Comparison of ENCODE assay signal across 17 cellular contexts in the genomic region with DNA sequence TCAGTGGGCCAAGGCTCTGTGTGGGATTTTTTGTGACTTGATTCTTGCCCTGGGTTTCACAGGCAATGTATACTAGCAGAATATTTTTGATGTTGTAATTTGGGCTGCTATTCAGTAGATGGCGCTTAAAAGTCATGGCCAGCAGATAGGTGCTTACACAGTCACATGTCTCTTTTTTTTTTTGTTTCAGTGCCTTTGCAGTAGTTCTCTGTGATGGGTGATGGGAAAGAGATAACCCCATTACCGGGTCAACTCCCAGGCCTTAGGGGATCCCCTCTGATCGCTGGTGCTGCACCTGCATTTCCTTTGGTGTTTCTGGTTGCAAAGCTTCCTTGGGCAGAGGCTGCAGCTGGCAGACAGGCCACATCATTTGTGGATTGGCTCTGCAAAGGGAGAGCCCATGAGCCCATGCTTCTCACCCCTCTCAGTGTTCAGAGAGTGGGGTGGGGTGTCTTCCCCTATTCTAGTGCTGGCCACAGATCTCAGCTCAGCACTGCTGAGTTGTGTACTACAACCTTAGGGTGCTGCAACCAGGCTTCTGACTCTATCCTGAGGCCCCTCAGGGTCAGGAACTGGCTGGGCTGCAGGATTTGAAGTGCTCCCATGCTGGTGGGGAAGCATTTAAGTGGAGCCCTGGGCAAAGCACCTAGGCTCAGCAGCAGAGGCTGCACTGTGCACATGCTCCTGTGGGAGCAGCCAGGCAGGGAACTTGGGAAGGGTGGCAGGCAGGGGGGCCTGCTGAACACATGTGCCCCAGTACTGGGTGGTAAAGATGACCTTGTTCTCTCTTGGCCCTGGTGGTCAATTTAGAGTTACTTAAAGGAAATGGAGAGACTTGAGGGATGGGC.
A peak's percentile ranks its signal among the peaks of the same experiment; 100 is the strongest.
DNase-seq lines count a peak whose midpoint lies in the region; ATAC-seq and TF ChIP-seq lines count a peak whose summit lies in the region.
"Had no signal": no experiment of that assay in that cellular context is flagged by ENCODE, and none has a peak within 500 bp of the region (broad histone marks: within the 10 kb centered on the region; RNA-seq: fewer than 3 reads in every experiment).

No MANE protein-coding gene starts in this region.

- H3K27me3 Mint-ChIP-seq in naive thymus-derived CD4-positive, alpha-beta T cell = no peaks in the 10 kb centered on the region
- H3K27me3 Mint-ChIP-seq: naive B cell had no signal

- CTCF ChIA-PET in Panc1 (lab: Charles Lee) = no interaction called here
- CTCF ChIA-PET in naive thymus-derived CD4-positive, alpha-beta T cell (lab: Charles Lee) = no interaction called here

- intact Hi-C loops in Panc1 (cut with micrococcal nuclease; ENCODE audit: unreplicated experiment) (no loop called here), psoas muscle (cut with DNase I) (no loop called here)
- intact Hi-C loops in naive thymus-derived CD4-positive, alpha-beta T cell (cut with micrococcal nuclease) = no loop called here

- no peak overlapping the region for H3K4me3 ChIP-seq in Panc1 (ENCODE audit: low read depth in 2 of 2, low read length in 2 of 2)
- H3K4me3 ChIP-seq in naive thymus-derived CD4-positive, alpha-beta T cell (ENCODE audit: low read length) = no peak overlapping the region
- H3K4me3 ChIP-seq in psoas muscle = no peak overlapping the region
- no peak overlapping the region for H3K4me3 ChIP-seq in osteoblast (ENCODE audit: insufficient read depth, low read length)
- H3K4me3 ChIP-seq: right lobe of liver, suprapubic skin had no signal

- no peak overlapping the region for H3K4me3 Mint-ChIP-seq in naive thymus-derived CD4-positive, alpha-beta T cell
- H3K4me3 Mint-ChIP-seq: naive B cell; T-helper 1 cell treated with Interleukin-12 subunit alpha and Interleukin-12 subunit beta and Interleukin-4 antibody, amounts not matched to agents 30 μg/mL and 1 μg/mL, for 36 hours had no signal

- H4K20me1 ChIP-seq in osteoblast (ENCODE audit: insufficient read depth, low read length) = no peaks in the 10 kb centered on the region

- H3K9me3 ChIP-seq in Panc1 (ENCODE audit: control insufficient read depth, insufficient read depth, low read depth, low read length) = no peaks in the 10 kb centered on the region
- no peaks in the 10 kb centered on the region for H3K9me3 ChIP-seq in naive thymus-derived CD4-positive, alpha-beta T cell (ENCODE audit: control insufficient read depth in 2 of 3, low read length in 3 of 3)
- no peaks in the 10 kb centered on the region for H3K9me3 ChIP-seq in psoas muscle
- no peaks in the 10 kb centered on the region for H3K9me3 ChIP-seq in osteoblast (ENCODE audit: low read depth, low read length)
- H3K9me3 ChIP-seq: right lobe of liver had no signal

- no peaks in the 10 kb centered on the region for H3K36me3 ChIP-seq in Panc1 (ENCODE audit: control insufficient read depth, insufficient read depth, low read length)
- H3K36me3 ChIP-seq in naive thymus-derived CD4-positive, alpha-beta T cell (ENCODE audit: control insufficient read depth in 2 of 3, insufficient read depth in 3 of 3, low read length in 3 of 3) = no peaks in the 10 kb centered on the region
- H3K36me3 ChIP-seq in psoas muscle (ENCODE audit: insufficient read depth in 1 of 2, low read depth in 1 of 2) = no peaks in the 10 kb centered on the region
- no peaks in the 10 kb centered on the region for H3K36me3 ChIP-seq in osteoblast (ENCODE audit: insufficient read depth, low read length)
- H3K36me3 ChIP-seq: right lobe of liver, suprapubic skin had no signal

- no peak overlapping the region for H3K27ac Mint-ChIP-seq in naive thymus-derived CD4-positive, alpha-beta T cell
- H3K27ac Mint-ChIP-seq: naive B cell; T-helper 1 cell treated with Interleukin-12 subunit alpha and Interleukin-12 subunit beta and Interleukin-4 antibody, amounts not matched to agents 30 μg/mL and 1 μg/mL, for 36 hours had no signal

- H3K27ac ChIP-seq in Panc1 (ENCODE audit: low read length) (no peak overlapping the region), psoas muscle (no peak overlapping the region), osteoblast (ENCODE audit: low read depth, low read length) (no peak overlapping the region)
- no peak overlapping the region for H3K27ac ChIP-seq in naive thymus-derived CD4-positive, alpha-beta T cell (ENCODE audit: low read depth, low read length)
- H3K27ac ChIP-seq: right lobe of liver, suprapubic skin had no signal

- peak; percentile 30 for DNase-seq in DMS 273 (lab: John Stamatoyannopoulos, UW; ENCODE audit: unreplicated experiment)
- no peak for DNase-seq in DMS 273 treated with DMSO at 0.1 percent for 48 hours (lab: John Stamatoyannopoulos, UW)
- no peak for DNase-seq in Panc1 (ENCODE audit: low read depth, low spot score)
- DNase-seq in naive thymus-derived CD4-positive, alpha-beta T cell = no peak
- DNase-seq in NCI-H1105 (lab: John Stamatoyannopoulos, UW) = no peak
- DNase-seq in psoas muscle = no peak
- no peak for DNase-seq in osteoblast (ENCODE audit: insufficient read length, low spot score, missing footprints)
- DNase-seq: activated CD4-positive, alpha-beta T cell treated with anti-CD3 and anti-CD28 coated beads, Interleukin-2, amount 50 U/mL, for 48 hours; activated naive CD4-positive, alpha-beta T cell treated with Interleukin-2 at 50 U/mL for 16 hours; GOT3; naive B cell; NCI-H1105 treated with DMSO at 0.1 percent for 48 hours; NCI-H748 treated with DMSO at 0.1 percent for 48 hours; right lobe of liver had no signal

- WGBS in psoas muscle, 3 donors = 75 to 85% (median 83%) methylated on average over 3 of the region's 3 CpGs

- POLR2A ChIA-PET in Panc1 (lab: Charles Lee) = no interaction called here
- POLR2A ChIA-PET in naive thymus-derived CD4-positive, alpha-beta T cell (lab: Charles Lee) = no interaction called here

- H2AFZ ChIP-seq in osteoblast (ENCODE audit: low read length) = no peak overlapping the region

- peaks cover 0 to 3% (median 0%) of the 10 kb centered on the region in 5 donors for H3K36me3 Mint-ChIP-seq in naive thymus-derived CD4-positive, alpha-beta T cell

- H3K9me3 Mint-ChIP-seq in naive thymus-derived CD4-positive, alpha-beta T cell = peaks cover 5 to 34% (median 17%) of the 10 kb centered on the region in 11 donors

- no peaks in the 10 kb centered on the region for H3K27me3 ChIP-seq in Panc1 (ENCODE audit: control insufficient read depth, insufficient read depth, low read length)
- no peaks in the 10 kb centered on the region for H3K27me3 ChIP-seq in naive thymus-derived CD4-positive, alpha-beta T cell (ENCODE audit: control insufficient read depth in 2 of 2, insufficient read depth in 2 of 2, low read length in 2 of 2)
- H3K27me3 ChIP-seq in psoas muscle (ENCODE audit: insufficient read depth in 3 of 3, low read length in 2 of 3) = no peaks in the 10 kb centered on the region
- H3K27me3 ChIP-seq in osteoblast (ENCODE audit: insufficient read depth, low read length) = no peaks in the 10 kb centered on the region
- H3K27me3 ChIP-seq: right lobe of liver, suprapubic skin had no signal

- peak; percentile 21; the same call in 1 of the 2 replicates for TF ChIP-seq CTCF in Panc1 (IDR thresholded peaks at IDR 0.05)
- no peak for TF ChIP-seq CTCF in psoas muscle (IDR thresholded peaks at IDR 0.05)
- TF ChIP-seq CTCF in osteoblast (IDR thresholded peaks at IDR 0.05; ENCODE audit: extremely low read depth, low read depth, low read length) = no peak

- H3K4me1 ChIP-seq in Panc1 (ENCODE audit: control insufficient read depth, insufficient read depth, low read length) (no peaks in the 10 kb centered on the region), psoas muscle (no peaks in the 10 kb centered on the region), osteoblast (ENCODE audit: insufficient read depth, low read length) (no peaks in the 10 kb centered on the region)
- H3K4me1 ChIP-seq in naive thymus-derived CD4-positive, alpha-beta T cell (ENCODE audit: control insufficient read depth in 2 of 2, insufficient read depth in 2 of 2, low read length in 2 of 2) = no peaks in the 10 kb centered on the region
- H3K4me1 ChIP-seq: right lobe of liver, suprapubic skin had no signal

- in situ Hi-C loops in Panc1 (cut with HindIII; ENCODE audit: low pct_unique_long_range_greater_than_20kb, low sequenced_read_pairs) = no loop called here

- ATAC-seq in HG02884 (IDR thresholded peaks at IDR 0.05; ENCODE audit: unreplicated experiment) = peak; percentile 79
- ATAC-seq in Panc1 = no peak
- ATAC-seq in naive thymus-derived CD4-positive, alpha-beta T cell = peak; percentile 10
- no peak for ATAC-seq in psoas muscle

- no peaks in the 10 kb centered on the region for H3K4me1 Mint-ChIP-seq in naive thymus-derived CD4-positive, alpha-beta T cell
- H3K4me1 Mint-ChIP-seq: naive B cell had no signal

- BruUV-seq in Panc1 (replicated peaks; lab: Mats Ljungman, UMichigan) = no TSS peak

- no peak overlapping the region for H3K4me2 ChIP-seq in osteoblast (ENCODE audit: insufficient read depth, low read length)

- H3K79me2 ChIP-seq in osteoblast (ENCODE audit: insufficient read depth, low read length) = no peaks in the 10 kb centered on the region

Comparison
In these comparisons a context has a peak if more than half of its experiments do, and no peak if none do; other contexts are left out.
1. ATAC-seq: peak in HG02884 (single experiment) and naive thymus-derived CD4-positive, alpha-beta T cell (single experiment); none in Panc1 (single experiment) and psoas muscle (0 of 4).